ENCODE assay signal across 18 cellular contexts in genomic region chr13:59690857-59691500, GRCh38.
DNase-seq lines count a peak whose midpoint lies in the region; ATAC-seq and TF ChIP-seq lines count a peak whose summit lies in the region.
"Had no signal": no experiment of that assay in that cellular context is flagged by ENCODE, and none has a peak within 500 bp of the region (broad histone marks: within the 10 kb centered on the region; RNA-seq: fewer than 3 reads in every experiment).

No MANE protein-coding gene starts in this region.

- H4K20me1 ChIP-seq in mammary epithelial cell (ENCODE audit: insufficient read depth, low read length) = no peaks in the 10 kb centered on the region

- CTCF ChIA-PET in mammary epithelial cell (lab: Charles Lee; ENCODE audit: low non-redundant PET) = interaction anchor here (0.6 kb wide), 1 partner anchor 9 kb away, joined by 3 read pairs; no protein-coding TSS in a partner anchor
- CTCF ChIA-PET in activated CD8-positive, alpha-beta T cell treated with anti-CD3 and anti-CD28 coated beads, Interleukin-2, amount 10 ng/mL, durations not matched to agents 7 days and 5 days (lab: Charles Lee) = interaction anchor here (1.3 to 1.8 kb wide), 3 partner anchors 10 to 373 kb away, joined by 3 to 10 read pairs (median 3); no protein-coding TSS in a partner anchor

- peaks cover 4% of the 10 kb centered on the region for H3K36me3 ChIP-seq in mammary epithelial cell (ENCODE audit: insufficient read depth, low read length)
- H3K36me3 ChIP-seq: SJSA1, tibial artery had no signal

- no peak overlapping the region for H3K4me2 ChIP-seq in mammary epithelial cell (ENCODE audit: insufficient read depth, low read depth, low read length)

- peak; percentile 82 for ATAC-seq in GM18868 (IDR thresholded peaks at IDR 0.05; ENCODE audit: unreplicated experiment)
- ATAC-seq in HG03469 (IDR thresholded peaks at IDR 0.05; ENCODE audit: unreplicated experiment) = peak; percentile 65
- ATAC-seq in activated CD8-positive, alpha-beta T cell treated with anti-CD3 and anti-CD28 coated beads, Interleukin-2, amount 10 ng/mL, durations not matched to agents 7 days and 5 days = no peak
- ATAC-seq: activated naive CD4-positive, alpha-beta T cell treated with anti-CD3 and anti-CD28 coated beads, Interleukin-2, amount 50 U/mL, for 72 hours; stimulated activated effector memory CD8-positive, alpha-beta T cell treated with anti-CD3 and anti-CD28 coated beads, Interleukin-12 subunit alpha, Interleukin-12 subunit beta, amount 100 ng/mL, for 72 hours had no signal

- intact Hi-C loops in mammary epithelial cell (cut with micrococcal nuclease) = no loop called here

- H3K27me3 ChIP-seq in mammary epithelial cell (ENCODE audit: insufficient read depth, low read length) = no peaks in the 10 kb centered on the region
- H3K27me3 ChIP-seq: SJSA1, tibial artery had no signal

- no peaks in the 10 kb centered on the region for H3K9me3 Mint-ChIP-seq in activated CD8-positive, alpha-beta T cell treated with anti-CD3 and anti-CD28 coated beads, Interleukin-2, amount 10 ng/mL, durations not matched to agents 7 days and 5 days (ENCODE audit: insufficient read depth)
- H3K9me3 Mint-ChIP-seq: activated naive CD4-positive, alpha-beta T cell treated with anti-CD3 and anti-CD28 coated beads, Interleukin-2, amount 50 U/mL, for 72 hours; stimulated activated effector memory CD8-positive, alpha-beta T cell treated with anti-CD3 and anti-CD28 coated beads, Interleukin-12 subunit alpha, Interleukin-12 subunit beta, amount 100 ng/mL, for 72 hours had no signal

- no peak overlapping the region for H3K27ac Mint-ChIP-seq in activated CD8-positive, alpha-beta T cell treated with anti-CD3 and anti-CD28 coated beads, Interleukin-2, amount 10 ng/mL, durations not matched to agents 7 days and 5 days
- H3K27ac Mint-ChIP-seq: B cell; stimulated activated effector memory CD8-positive, alpha-beta T cell treated with anti-CD3 and anti-CD28 coated beads, Interleukin-12 subunit alpha, Interleukin-12 subunit beta, amount 100 ng/mL, for 72 hours had no signal

- no peaks in the 10 kb centered on the region for H3K4me1 Mint-ChIP-seq in activated CD8-positive, alpha-beta T cell treated with anti-CD3 and anti-CD28 coated beads, Interleukin-2, amount 10 ng/mL, durations not matched to agents 7 days and 5 days (ENCODE audit: low read depth)
- H3K4me1 Mint-ChIP-seq: B cell; stimulated activated effector memory CD8-positive, alpha-beta T cell treated with anti-CD3 and anti-CD28 coated beads, Interleukin-12 subunit alpha, Interleukin-12 subunit beta, amount 100 ng/mL, for 72 hours had no signal

- no peak overlapping the region for H2AFZ ChIP-seq in mammary epithelial cell (ENCODE audit: low read depth, low read length)

- no peaks in the 10 kb centered on the region for H3K79me2 ChIP-seq in mammary epithelial cell (ENCODE audit: insufficient read depth, low read length)

- no TSS peak for BruUV-seq in mammary epithelial cell (replicated peaks; lab: Mats Ljungman, UMichigan)

- no peak for TF ChIP-seq CTCF in fibroblast of the aortic adventitia (IDR thresholded peaks at IDR 0.05; ENCODE audit: insufficient read depth, low read length)
- no peak for TF ChIP-seq CTCF in mammary epithelial cell (conservative IDR thresholded peaks at IDR 0.05 in 1 of 2, IDR thresholded peaks at IDR 0.05 in 1 of 2; ENCODE audit: extremely low read depth in 1 of 2, insufficient read depth in 1 of 2, low read depth in 1 of 2, low read length in 2 of 2)

- no peaks in the 10 kb centered on the region for H3K27me3 Mint-ChIP-seq in activated CD8-positive, alpha-beta T cell treated with anti-CD3 and anti-CD28 coated beads, Interleukin-2, amount 10 ng/mL, durations not matched to agents 7 days and 5 days (ENCODE audit: low read depth)
- H3K27me3 Mint-ChIP-seq: B cell had no signal

- H3K9ac ChIP-seq in mammary epithelial cell (ENCODE audit: insufficient read depth, low read length) = no peak overlapping the region

- dilution Hi-C loops in mammary epithelial cell (cut with HindIII; ENCODE audit: low sequenced_read_pairs) = no loop called here

- DNase-seq in fibroblast of the aortic adventitia (ENCODE audit: low read depth) (peak; percentile 42), skeletal muscle cell (ENCODE audit: low read depth) (peak; percentile 26), HUDEP-2 (lab: John Stamatoyannopoulos, UW; ENCODE audit: unreplicated experiment in 76 of 76) (no peak), NCI-H748 (lab: John Stamatoyannopoulos, UW; ENCODE audit: unreplicated experiment) (no peak), mammary epithelial cell (no peak)
- no peak for DNase-seq in activated CD8-positive, alpha-beta T cell treated with anti-CD3 and anti-CD28 coated beads, Interleukin-2, amount 10 ng/mL, durations not matched to agents 7 days and 5 days
- DNase-seq: activated CD4-positive, alpha-beta T cell treated with anti-CD3 and anti-CD28 coated beads, Interleukin-2, amount 50 U/mL, for 1 hour; activated T-cell treated with anti-CD3 and anti-CD28 coated beads for 4 hours; kidney; NCI-H1694 treated with DMSO at 0.1 percent for 48 hours; NCI-H510A; tibial artery had no signal

- no peaks in the 10 kb centered on the region for H3K9me3 ChIP-seq in mammary epithelial cell (replicated peaks; ENCODE audit: insufficient read depth, low read length)
- H3K9me3 ChIP-seq: SJSA1, tibial artery had no signal

- H3K4me1 ChIP-seq in mammary epithelial cell (ENCODE audit: insufficient read depth, low read length) = no peaks in the 10 kb centered on the region
- H3K4me1 ChIP-seq: tibial artery had no signal

- H3K27ac ChIP-seq in mammary epithelial cell (ENCODE audit: insufficient read depth, low read depth, low read length) = no peak overlapping the region
- H3K27ac ChIP-seq: SJSA1, tibial artery had no signal

- WGBS in mammary epithelial cell (ENCODE audit: low coverage, missing lambda C conversion rate) = 78% methylated on average over 1 of the region's 1 CpG

- in situ Hi-C loops in mammary epithelial cell (cut with MboI; ENCODE audit: low sequenced_read_pairs in 2 of 2) = loop anchor here in 1 of 2 donors (10.0 kb wide), 1 partner anchor 204 kb away; no protein-coding TSS in a partner anchor

- no peak overlapping the region for H3K4me3 Mint-ChIP-seq in activated CD8-positive, alpha-beta T cell treated with anti-CD3 and anti-CD28 coated beads, Interleukin-2, amount 10 ng/mL, durations not matched to agents 7 days and 5 days
- H3K4me3 Mint-ChIP-seq: B cell; stimulated activated effector memory CD8-positive, alpha-beta T cell treated with anti-CD3 and anti-CD28 coated beads, Interleukin-12 subunit alpha, Interleukin-12 subunit beta, amount 100 ng/mL, for 72 hours had no signal

- POLR2A ChIA-PET in activated CD8-positive, alpha-beta T cell treated with anti-CD3 and anti-CD28 coated beads, Interleukin-2, amount 10 ng/mL, durations not matched to agents 7 days and 5 days (lab: Charles Lee) = no interaction called here

- no peaks in the 10 kb centered on the region for H3K36me3 Mint-ChIP-seq in activated CD8-positive, alpha-beta T cell treated with anti-CD3 and anti-CD28 coated beads, Interleukin-2, amount 10 ng/mL, durations not matched to agents 7 days and 5 days (ENCODE audit: low read depth)
- H3K36me3 Mint-ChIP-seq: activated naive CD4-positive, alpha-beta T cell treated with anti-CD3 and anti-CD28 coated beads, Interleukin-2, amount 50 U/mL, for 72 hours; stimulated activated effector memory CD8-positive, alpha-beta T cell treated with anti-CD3 and anti-CD28 coated beads, Interleukin-12 subunit alpha, Interleukin-12 subunit beta, amount 100 ng/mL, for 72 hours had no signal

- H3K4me3 ChIP-seq in fibroblast of the aortic adventitia (ENCODE audit: low read depth, low read length) = no peak overlapping the region
- H3K4me3 ChIP-seq in skeletal muscle cell (ENCODE audit: low read depth, low read length) = no peak overlapping the region
- no peak overlapping the region for H3K4me3 ChIP-seq in mammary epithelial cell (replicated peaks in 1 of 3; ENCODE audit: insufficient read depth in 1 of 3, low read depth in 2 of 3, low read length in 3 of 3)
- H3K4me3 ChIP-seq: SJSA1, tibial artery had no signal

Comparison
In these comparisons a context has a peak if more than half of its experiments do, and no peak if none do; other contexts are left out.
1. DNase-seq: peak in fibroblast of the aortic adventitia (single experiment) and skeletal muscle cell (single experiment); none in HUDEP-2 (0 of 76), NCI-H748 (single experiment), mammary epithelial cell (single experiment) and activated CD8-positive, alpha-beta T cell treated with anti-CD3 and anti-CD28 coated beads, Interleukin-2, amount 10 ng/mL, durations not matched to agents 7 days and 5 days (single experiment).